In the genomic region with DNA sequence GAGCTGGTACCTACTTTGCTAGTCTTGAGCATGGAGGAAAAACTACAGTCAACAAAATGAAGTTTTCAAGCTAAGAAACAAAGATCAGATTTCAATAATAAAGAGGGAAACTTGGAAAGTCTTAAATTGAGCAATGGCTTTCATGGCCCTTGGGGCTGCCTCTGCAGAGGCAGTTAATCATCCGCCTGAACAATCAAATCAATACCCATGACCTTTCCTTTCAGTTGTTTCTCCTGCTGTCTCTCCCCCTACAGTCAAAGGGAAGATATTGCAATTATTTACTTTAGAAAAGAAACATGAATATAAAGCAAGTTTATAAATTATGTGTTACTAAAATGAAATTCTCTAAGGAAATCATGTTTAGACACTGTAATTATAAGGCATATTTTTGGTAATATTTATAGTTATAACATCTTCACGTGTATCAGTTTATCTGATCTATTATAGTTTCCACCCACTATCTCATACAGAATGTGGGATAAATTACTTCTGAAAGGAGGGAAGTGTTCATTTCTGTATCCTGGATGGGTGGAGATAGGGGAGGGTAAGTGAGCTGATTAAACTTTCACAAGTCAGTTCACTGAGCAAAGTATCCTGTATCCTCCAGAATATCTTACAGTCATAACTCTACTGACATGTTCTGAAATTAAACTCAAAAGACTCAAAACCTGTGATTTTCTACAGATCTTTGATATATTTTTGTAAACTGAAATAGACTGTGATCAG, we compare ENCODE assay signal across 8 cellular contexts.
DNase-seq lines count a peak whose midpoint lies in the region; ATAC-seq, FAIRE-seq and TF ChIP-seq lines count a peak whose summit lies in the region.
"Had no signal": no experiment of that assay in that cellular context is flagged by ENCODE, and none has a peak within 500 bp of the region (broad histone marks: within the 10 kb centered on the region; RNA-seq: fewer than 3 reads in every experiment).

No MANE protein-coding gene starts in this region.

- H3K36me3 ChIP-seq in vagina: no peaks in the 10 kb centered on the region

- peak; percentile 42 for ATAC-seq in HG02678 (IDR thresholded peaks at IDR 0.05; ENCODE audit: unreplicated experiment)
- peak; percentile 65 for ATAC-seq in activated naive CD8-positive, alpha-beta T cell treated with anti-CD3 and anti-CD28 coated beads, Interleukin-2, amount 50 U/mL, for 24 hours

- intact Hi-C loops in vagina (cut with DNase I): no loop called here

- no peaks in the 10 kb centered on the region for H3K4me1 ChIP-seq in vagina

- FAIRE-seq in G401.6 (lab: Jason Lieb, UNC): peak; percentile 60

- H3K27ac Mint-ChIP-seq in activated naive CD8-positive, alpha-beta T cell treated with anti-CD3 and anti-CD28 coated beads, Interleukin-2, amount 50 U/mL, for 24 hours: peak overlapping the region; percentile 68
- no peak overlapping the region for H3K27ac Mint-ChIP-seq in mesothelial cell of epicardium

- no peaks in the 10 kb centered on the region for H3K27me3 ChIP-seq in vagina

- H3K36me3 Mint-ChIP-seq in activated naive CD8-positive, alpha-beta T cell treated with anti-CD3 and anti-CD28 coated beads, Interleukin-2, amount 50 U/mL, for 24 hours (ENCODE audit: low read depth): no peaks in the 10 kb centered on the region
- no peaks in the 10 kb centered on the region for H3K36me3 Mint-ChIP-seq in mesothelial cell of epicardium

- H3K27me3 Mint-ChIP-seq in activated naive CD8-positive, alpha-beta T cell treated with anti-CD3 and anti-CD28 coated beads, Interleukin-2, amount 50 U/mL, for 24 hours: peaks cover 23% of the 10 kb centered on the region
- H3K27me3 Mint-ChIP-seq in mesothelial cell of epicardium (ENCODE audit: low read depth): no peaks in the 10 kb centered on the region

- no peak for DNase-seq in activated naive CD8-positive, alpha-beta T cell treated with anti-CD3 and anti-CD28 coated beads, Interleukin-2, amount 50 U/mL, for 24 hours
- DNase-seq in mesothelial cell of epicardium (ENCODE audit: low spot score in 2 of 2, unreplicated experiment in 2 of 2): no peak
- no peak for DNase-seq in hepatic stellate cell (ENCODE audit: low spot score)
- DNase-seq in vagina (ENCODE audit: extremely low spot score in 2 of 2): no peak
- no peak for DNase-seq in hypothalamus (lab: John Stamatoyannopoulos, UW)

- TF ChIP-seq CTCF in mesothelial cell of epicardium (IDR thresholded peaks at IDR 0.05; ENCODE audit: unreplicated experiment) (peak; percentile 46), vagina (IDR thresholded peaks at IDR 0.05) (no peak)

- H3K9me3 ChIP-seq in vagina: no peaks in the 10 kb centered on the region

- H3K27ac ChIP-seq in vagina: no peak overlapping the region
- H3K27ac ChIP-seq: HL-60 had no signal

- peaks cover 28% of the 10 kb centered on the region for H3K4me1 Mint-ChIP-seq in activated naive CD8-positive, alpha-beta T cell treated with anti-CD3 and anti-CD28 coated beads, Interleukin-2, amount 50 U/mL, for 24 hours
- peaks cover 3% of the 10 kb centered on the region for H3K4me1 Mint-ChIP-seq in mesothelial cell of epicardium

- no peak for TF ChIP-seq POLR2A in vagina (IDR thresholded peaks at IDR 0.05)

- H3K4me3 Mint-ChIP-seq in activated naive CD8-positive, alpha-beta T cell treated with anti-CD3 and anti-CD28 coated beads, Interleukin-2, amount 50 U/mL, for 24 hours: no peak overlapping the region
- no peak overlapping the region for H3K4me3 Mint-ChIP-seq in mesothelial cell of epicardium

- no peak overlapping the region for H3K4me3 ChIP-seq in vagina

- no peaks in the 10 kb centered on the region for H3K9me3 Mint-ChIP-seq in activated naive CD8-positive, alpha-beta T cell treated with anti-CD3 and anti-CD28 coated beads, Interleukin-2, amount 50 U/mL, for 24 hours
- no peaks in the 10 kb centered on the region for H3K9me3 Mint-ChIP-seq in mesothelial cell of epicardium
